In genomic region chr3:19229086-19229485, GRCh38 we compare ENCODE assay signal across 27 cellular contexts.
DNase-seq lines count a peak whose midpoint lies in the region; ATAC-seq and TF ChIP-seq lines count a peak whose summit lies in the region.
"Had no signal": no experiment of that assay in that cellular context is flagged by ENCODE, and none has a peak within 500 bp of the region (broad histone marks: within the 10 kb centered on the region; RNA-seq: fewer than 3 reads in every experiment).

No MANE protein-coding gene starts in this region.

- no peaks in the 10 kb centered on the region for H3K9me2 ChIP-seq in OCI-LY7 (ENCODE audit: insufficient read depth, low read length)

- peak; percentile 14 for TF ChIP-seq CTCF in GM13977 (IDR thresholded peaks at IDR 0.05; ENCODE audit: extremely low read depth, insufficient read depth, missing control alignments)
- TF ChIP-seq CTCF in OCI-LY7 (conservative IDR thresholded peaks at IDR 0.05; ENCODE audit: low read length), result peak; percentile 62
- no peak for TF ChIP-seq CTCF in RWPE1 (conservative IDR thresholded peaks at IDR 0.05; ENCODE audit: low read depth)

- no peaks in the 10 kb centered on the region for H3K9me3 ChIP-seq in OCI-LY7 (ENCODE audit: low read length)
- H3K9me3 ChIP-seq: Caco-2, stomach had no signal

- in situ Hi-C loops in GM13977 (cut with MboI; ENCODE audit: low pct_unique_long_range_greater_than_20kb, low sequenced_read_pairs, unreplicated experiment), result no loop called here

- peak overlapping the region; percentile 55 for H3K4me3 Mint-ChIP-seq in memory B cell
- H3K4me3 Mint-ChIP-seq: activated CD4-positive, alpha-beta memory T cell treated with anti-CD3 and anti-CD28 coated beads, Interleukin-2, amount 10 ng/mL, durations not matched to agents 7 days and 5 days; type B pancreatic cell had no signal

- no peak overlapping the region for H3K4me3 ChIP-seq in OCI-LY7 (ENCODE audit: low read depth, low read length, poor library complexity, severe bottlenecking)
- H3K4me3 ChIP-seq: dorsolateral prefrontal cortex, lung, spleen, stomach had no signal

- DNase-seq in DMS 273 (lab: John Stamatoyannopoulos, UW; ENCODE audit: unreplicated experiment) (peak; percentile 0), DMS 273 treated with DMSO at 0.1 percent for 48 hours (lab: John Stamatoyannopoulos, UW) (no peak), GM13977 (ENCODE audit: low spot score) (no peak), OCI-LY7 (ENCODE audit: low spot score) (peak; percentile 16), memory B cell (ENCODE audit: low spot score in 2 of 2) (no peak), RPMI8226 (no peak), RWPE1 (ENCODE audit: low spot score) (no peak)
- DNase-seq: 8988T; activated CD4-positive, alpha-beta memory T cell treated with anti-CD3 and anti-CD28 coated beads, Interleukin-2, amount 10 ng/mL, durations not matched to agents 7 days and 5 days; activated naive CD4-positive, alpha-beta T cell treated with Interleukin-2 at 50 U/mL for 16 hours; activated T-cell treated with anti-CD3 and anti-CD28 coated beads, Interleukin-2, amount 50 U/mL, for 1 hour; amygdala; Caco-2; dorsolateral prefrontal cortex; foreskin fibroblast; hypothalamus; islet precursor cell; NCI-H524 treated with DMSO at 0.1 percent for 48 hours; PC-3; spleen; stimulated activated CD4-positive, alpha-beta T cell treated with anti-CD3 and anti-CD28 coated beads, Interleukin-4, amount 100 ng/mL, for 24 hours; stomach; T-helper 2 cell; WERI-Rb-1 had no signal

- H2AFZ ChIP-seq in OCI-LY7 (ENCODE audit: low read length), result peak overlapping the region; percentile 87

- no peaks in the 10 kb centered on the region for H3K79me2 ChIP-seq in OCI-LY7 (ENCODE audit: insufficient read depth, low read depth, low read length)

- no peak for ATAC-seq in memory B cell (ENCODE audit: low read depth)
- ATAC-seq in HG02885 (IDR thresholded peaks at IDR 0.05; ENCODE audit: poor library complexity, unreplicated experiment), result no peak
- ATAC-seq: PC-3 had no signal

- no TSS peak for BruUV-seq in OCI-LY7 (replicated peaks; lab: Mats Ljungman, UMichigan)

- POLR2A ChIA-PET in OCI-LY7 (lab: Charles Lee), result interaction anchor here (0.6 to 2.8 kb wide), 3 partner anchors 10 to 436 kb away, joined by 3 to 8 read pairs (median 3); no protein-coding TSS in a partner anchor
- POLR2A ChIA-PET in RWPE1 (lab: Yijun Ruan, JAX; ENCODE audit: low non-redundant PET), result no interaction called here

- peaks cover 10% of the 10 kb centered on the region for H3K4me1 ChIP-seq in OCI-LY7 (ENCODE audit: insufficient read depth, low read length, poor library complexity, severe bottlenecking)
- H3K4me1 ChIP-seq: Caco-2, spleen had no signal

- peaks cover 22% of the 10 kb centered on the region for H3K4me1 Mint-ChIP-seq in memory B cell
- H3K4me1 Mint-ChIP-seq: activated CD4-positive, alpha-beta memory T cell treated with anti-CD3 and anti-CD28 coated beads, Interleukin-2, amount 10 ng/mL, durations not matched to agents 7 days and 5 days had no signal

- no peaks in the 10 kb centered on the region for H4K20me1 ChIP-seq in OCI-LY7 (ENCODE audit: insufficient read depth, low read length)

- no peak overlapping the region for H3K4me2 ChIP-seq in OCI-LY7 (ENCODE audit: low read length)

- H3K36me3 Mint-ChIP-seq in memory B cell, result peaks cover 5% of the 10 kb centered on the region
- H3K36me3 Mint-ChIP-seq: type B pancreatic cell had no signal

- CTCF ChIA-PET in OCI-LY7 (lab: Charles Lee; ENCODE audit: unreplicated experiment), result no interaction called here
- CTCF ChIA-PET in RWPE1 (lab: Yijun Ruan, JAX), result no interaction called here

- no peaks in the 10 kb centered on the region for H3K27me3 Mint-ChIP-seq in memory B cell
- H3K27me3 Mint-ChIP-seq: type B pancreatic cell had no signal

- H3K27ac Mint-ChIP-seq in memory B cell, result peak overlapping the region; percentile 97
- H3K27ac Mint-ChIP-seq: activated CD4-positive, alpha-beta memory T cell treated with anti-CD3 and anti-CD28 coated beads, Interleukin-2, amount 10 ng/mL, durations not matched to agents 7 days and 5 days; type B pancreatic cell had no signal

- intact Hi-C loops in OCI-LY7 (cut with micrococcal nuclease; ENCODE audit: unreplicated experiment), result loop anchor here (5.0 kb wide), 1 partner anchor 313 kb away; no protein-coding TSS in a partner anchor

- H3K27ac ChIP-seq in OCI-LY7 (ENCODE audit: low read depth, low read length, poor library complexity, severe bottlenecking) (no peak overlapping the region), RWPE1 (no peak overlapping the region)
- H3K27ac ChIP-seq: dorsolateral prefrontal cortex, stomach, WERI-Rb-1 had no signal

- no peaks in the 10 kb centered on the region for H3K36me3 ChIP-seq in OCI-LY7 (ENCODE audit: insufficient read depth, low read length)
- H3K36me3 ChIP-seq: spleen, stomach, WERI-Rb-1 had no signal

- peaks cover 4% of the 10 kb centered on the region for H3K9me3 Mint-ChIP-seq in memory B cell
- H3K9me3 Mint-ChIP-seq: activated CD4-positive, alpha-beta memory T cell treated with anti-CD3 and anti-CD28 coated beads, Interleukin-2, amount 10 ng/mL, durations not matched to agents 7 days and 5 days; type B pancreatic cell had no signal

Comparison
In these comparisons a context has a peak if more than half of its experiments do, and no peak if none do; other contexts are left out.
1. DNase-seq: peak in DMS 273 (single experiment) and OCI-LY7 (single experiment); none in DMS 273 treated with DMSO at 0.1 percent for 48 hours (single experiment), GM13977 (single experiment), memory B cell (0 of 2), RPMI8226 (single experiment) and RWPE1 (single experiment).